ENCODE assay signal across 17 cellular contexts in the genomic region with DNA sequence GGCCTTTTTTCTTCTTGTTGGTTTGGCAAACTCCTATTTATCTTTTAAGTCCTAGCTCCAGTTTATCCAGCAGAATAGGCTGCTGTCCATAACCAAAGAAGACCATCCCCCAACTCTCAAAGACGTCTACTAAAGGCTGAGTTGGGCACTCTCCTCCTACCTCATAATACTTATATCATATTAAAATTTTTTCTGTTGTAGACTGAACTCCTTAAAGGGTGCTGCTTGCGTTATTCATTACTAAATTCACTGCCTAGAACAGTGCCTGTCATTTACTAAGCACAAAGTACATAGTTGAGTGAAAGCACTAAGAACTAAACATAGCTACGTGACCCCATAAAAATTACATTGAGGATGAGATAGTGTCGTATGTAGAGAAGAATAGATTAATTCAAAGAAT. TPM values are rescaled to one million over a fixed set of nuclear protein-coding genes. Genes with fewer than 3 reads are reported as not detected.
A peak's percentile ranks its signal among the peaks of the same experiment; 100 is the strongest.
DNase-seq lines count a peak whose midpoint lies in the region; ATAC-seq and TF ChIP-seq lines count a peak whose summit lies in the region.
"Had no signal": no experiment of that assay in that cellular context is flagged by ENCODE, and none has a peak within 500 bp of the region (broad histone marks: within the 10 kb centered on the region; RNA-seq: fewer than 3 reads in every experiment).

No MANE protein-coding gene starts in this region.

- in situ Hi-C loops in SK-MEL-5 (cut with HindIII; ENCODE audit: low pct_unique_long_range_greater_than_20kb, low sequenced_read_pairs), result no loop called here

- no peak for ATAC-seq in activated T-cell treated with anti-CD3 and anti-CD28 coated beads, Interleukin-2, amount 50 U/mL, for 72 hours (replicated peaks in 1 of 2)
- no peak for ATAC-seq in stimulated activated memory B cell treated with anti-CD40 and anti-IgM and Interleukin-4, amounts not matched to agents 10 μg/mL and 1 μg/mL and 100 μg/mL, for 72 hours
- ATAC-seq in activated CD8-positive, alpha-beta memory T cell treated with anti-CD3 and anti-CD28 coated beads, Interleukin-2, amount 10 ng/mL, durations not matched to agents 7 days and 5 days, result no peak
- ATAC-seq in HG03159 (IDR thresholded peaks at IDR 0.05; ENCODE audit: unreplicated experiment), result no peak
- ATAC-seq: CD8-positive, alpha-beta T cell; GM12878 had no signal

- H3K36me3 Mint-ChIP-seq in activated T-cell treated with anti-CD3 and anti-CD28 coated beads, Interleukin-2, amount 50 U/mL, for 72 hours (ENCODE audit: insufficient read depth in 2 of 2), result peaks cover 6 to 28% of the 10 kb centered on the region in 2 donors
- H3K36me3 Mint-ChIP-seq in nephron (ENCODE audit: low read depth), result peaks cover 36% of the 10 kb centered on the region
- H3K36me3 Mint-ChIP-seq in stimulated activated memory B cell treated with anti-CD40 and anti-IgM and Interleukin-4, amounts not matched to agents 10 μg/mL and 1 μg/mL and 100 μg/mL, for 72 hours, result peaks cover 36% of the 10 kb centered on the region
- H3K36me3 Mint-ChIP-seq in activated CD8-positive, alpha-beta memory T cell treated with anti-CD3 and anti-CD28 coated beads, Interleukin-2, amount 10 ng/mL, durations not matched to agents 7 days and 5 days, result peaks cover 39% of the 10 kb centered on the region
- H3K36me3 Mint-ChIP-seq in HFFc6 (ENCODE audit: low read depth), result peaks cover 8% of the 10 kb centered on the region

- no peak overlapping the region for H3K4me3 Mint-ChIP-seq in activated T-cell treated with anti-CD3 and anti-CD28 coated beads, Interleukin-2, amount 50 U/mL, for 72 hours
- no peak overlapping the region for H3K4me3 Mint-ChIP-seq in nephron
- H3K4me3 Mint-ChIP-seq in stimulated activated memory B cell treated with anti-CD40 and anti-IgM and Interleukin-4, amounts not matched to agents 10 μg/mL and 1 μg/mL and 100 μg/mL, for 72 hours, result no peak overlapping the region
- H3K4me3 Mint-ChIP-seq in activated CD8-positive, alpha-beta memory T cell treated with anti-CD3 and anti-CD28 coated beads, Interleukin-2, amount 10 ng/mL, durations not matched to agents 7 days and 5 days, result no peak overlapping the region
- H3K4me3 Mint-ChIP-seq in HFFc6, result no peak overlapping the region
- H3K4me3 Mint-ChIP-seq: B cell; CD4-positive, CD25-positive, alpha-beta regulatory T cell; CD8-positive, alpha-beta T cell had no signal

- CTCF ChIA-PET in activated CD8-positive, alpha-beta memory T cell treated with anti-CD3 and anti-CD28 coated beads, Interleukin-2, amount 10 ng/mL, durations not matched to agents 7 days and 5 days (lab: Charles Lee), result interaction anchor here (1.1 to 4.4 kb wide), 3 partner anchors 7 to 516 kb away, joined by 3 to 34 read pairs (median 9); a partner anchor contains a TSS

- peaks cover 6% of the 10 kb centered on the region for H3K4me1 Mint-ChIP-seq in activated T-cell treated with anti-CD3 and anti-CD28 coated beads, Interleukin-2, amount 50 U/mL, for 72 hours (ENCODE audit: low read depth)
- peaks cover 6% of the 10 kb centered on the region for H3K4me1 Mint-ChIP-seq in nephron
- peaks cover 17% of the 10 kb centered on the region for H3K4me1 Mint-ChIP-seq in stimulated activated memory B cell treated with anti-CD40 and anti-IgM and Interleukin-4, amounts not matched to agents 10 μg/mL and 1 μg/mL and 100 μg/mL, for 72 hours
- H3K4me1 Mint-ChIP-seq in activated CD8-positive, alpha-beta memory T cell treated with anti-CD3 and anti-CD28 coated beads, Interleukin-2, amount 10 ng/mL, durations not matched to agents 7 days and 5 days, result peaks cover 8% of the 10 kb centered on the region
- peaks cover 27% of the 10 kb centered on the region for H3K4me1 Mint-ChIP-seq in HFFc6 (ENCODE audit: low read depth)

- no peak for DNase-seq in activated T-cell treated with anti-CD3 and anti-CD28 coated beads, Interleukin-2, amount 50 U/mL, for 72 hours
- no peak for DNase-seq in activated T-cell treated with anti-CD3 and anti-CD28 coated beads, Interleukin-2, amount 50 U/mL, for 1 hour
- DNase-seq in SK-MEL-5 (ENCODE audit: low read depth, low spot score), result peak; percentile 86
- DNase-seq in activated CD8-positive, alpha-beta memory T cell treated with anti-CD3 and anti-CD28 coated beads, Interleukin-2, amount 10 ng/mL, durations not matched to agents 7 days and 5 days, result no peak
- DNase-seq in HFFc6, result no peak
- DNase-seq: Caco-2; CD4-positive, CD25-positive, alpha-beta regulatory T cell; CD8-positive, alpha-beta T cell; DMS153; EL; GDM1; GOT3 had no signal

- no peaks in the 10 kb centered on the region for H3K9me3 Mint-ChIP-seq in activated T-cell treated with anti-CD3 and anti-CD28 coated beads, Interleukin-2, amount 50 U/mL, for 72 hours
- H3K9me3 Mint-ChIP-seq in nephron (no peaks in the 10 kb centered on the region), HFFc6 (no peaks in the 10 kb centered on the region)
- no peaks in the 10 kb centered on the region for H3K9me3 Mint-ChIP-seq in stimulated activated memory B cell treated with anti-CD40 and anti-IgM and Interleukin-4, amounts not matched to agents 10 μg/mL and 1 μg/mL and 100 μg/mL, for 72 hours
- H3K9me3 Mint-ChIP-seq in activated CD8-positive, alpha-beta memory T cell treated with anti-CD3 and anti-CD28 coated beads, Interleukin-2, amount 10 ng/mL, durations not matched to agents 7 days and 5 days (ENCODE audit: low read depth), result no peaks in the 10 kb centered on the region
- H3K9me3 Mint-ChIP-seq: CD4-positive, CD25-positive, alpha-beta regulatory T cell; CD8-positive, alpha-beta T cell had no signal

- no peak for TF ChIP-seq CTCF in nephron (IDR thresholded peaks at IDR 0.05; ENCODE audit: unreplicated experiment in 3 of 3)
- no peak for TF ChIP-seq CTCF in HFFc6 (IDR thresholded peaks at IDR 0.05)

- H3K27me3 Mint-ChIP-seq in activated T-cell treated with anti-CD3 and anti-CD28 coated beads, Interleukin-2, amount 50 U/mL, for 72 hours (ENCODE audit: low read depth), result no peaks in the 10 kb centered on the region
- H3K27me3 Mint-ChIP-seq in nephron (ENCODE audit: low read depth) (no peaks in the 10 kb centered on the region), HFFc6 (ENCODE audit: insufficient read depth) (no peaks in the 10 kb centered on the region)
- H3K27me3 Mint-ChIP-seq in stimulated activated memory B cell treated with anti-CD40 and anti-IgM and Interleukin-4, amounts not matched to agents 10 μg/mL and 1 μg/mL and 100 μg/mL, for 72 hours, result no peaks in the 10 kb centered on the region
- no peaks in the 10 kb centered on the region for H3K27me3 Mint-ChIP-seq in activated CD8-positive, alpha-beta memory T cell treated with anti-CD3 and anti-CD28 coated beads, Interleukin-2, amount 10 ng/mL, durations not matched to agents 7 days and 5 days
- H3K27me3 Mint-ChIP-seq: B cell; CD4-positive, CD25-positive, alpha-beta regulatory T cell had no signal

- H3K27ac Mint-ChIP-seq in activated T-cell treated with anti-CD3 and anti-CD28 coated beads, Interleukin-2, amount 50 U/mL, for 72 hours, result peak overlapping the region; percentile 57
- H3K27ac Mint-ChIP-seq in nephron (peak overlapping the region in 2 of 3 experiments; percentile 39 to 67), HFFc6 (no peak overlapping the region)
- peak overlapping the region; percentile 51 for H3K27ac Mint-ChIP-seq in stimulated activated memory B cell treated with anti-CD40 and anti-IgM and Interleukin-4, amounts not matched to agents 10 μg/mL and 1 μg/mL and 100 μg/mL, for 72 hours
- H3K27ac Mint-ChIP-seq in activated CD8-positive, alpha-beta memory T cell treated with anti-CD3 and anti-CD28 coated beads, Interleukin-2, amount 10 ng/mL, durations not matched to agents 7 days and 5 days, result no peak overlapping the region
- H3K27ac Mint-ChIP-seq: B cell; CD8-positive, alpha-beta T cell had no signal

RNA-seq across cellular contexts. Expression of a gene that starts 21.7 kb away (rescaled TPM):
- 100 to 1,000 TPM; 113 to 138 TPM for total RNA-seq in activated T-cell treated with anti-CD3 and anti-CD28 coated beads, Interleukin-2, amount 50 U/mL, for 72 hours
- 35.5 and 38.3 TPM in 2 replicates for total RNA-seq in SK-MEL-5 (2014; rRNA removed; shearing (Covaris generic))
- 14.0 and 28.1 TPM in 2 replicates for polyA plus RNA-seq in SK-MEL-5 (2015; cell fraction: cytosol; rRNA removed)
- polyA plus RNA-seq in SK-MEL-5 (2015; cell fraction: nucleus; rRNA removed), result 25.8 and 70.0 TPM in 2 replicates
- 100 to 1,000 TPM in 1 of 2 experiments, 10 to 100 TPM in 1; 90.4 to 108 TPM for total RNA-seq in activated CD8-positive, alpha-beta memory T cell treated with anti-CD3 and anti-CD28 coated beads, Interleukin-2, amount 10 ng/mL, durations not matched to agents 7 days and 5 days
- 10 to 100 TPM; 16.4 to 18.4 (median 18.0) TPM for total RNA-seq in HFFc6 (2021; fragmentation: NEBNext Ultra II Directional; extraction: Animal tissue kit (Norgen Biotek cat#: 25700))

Comparison
In these comparisons a context has a peak if more than half of its experiments do, and no peak if none do; other contexts are left out.
1. H3K27ac Mint-ChIP-seq: peak in activated T-cell treated with anti-CD3 and anti-CD28 coated beads, Interleukin-2, amount 50 U/mL, for 72 hours (single experiment), nephron (2 of 3) and stimulated activated memory B cell treated with anti-CD40 and anti-IgM and Interleukin-4, amounts not matched to agents 10 μg/mL and 1 μg/mL and 100 μg/mL, for 72 hours (single experiment); none in activated CD8-positive, alpha-beta memory T cell treated with anti-CD3 and anti-CD28 coated beads, Interleukin-2, amount 10 ng/mL, durations not matched to agents 7 days and 5 days (single experiment) and HFFc6 (single experiment).